In the genomic region with DNA sequence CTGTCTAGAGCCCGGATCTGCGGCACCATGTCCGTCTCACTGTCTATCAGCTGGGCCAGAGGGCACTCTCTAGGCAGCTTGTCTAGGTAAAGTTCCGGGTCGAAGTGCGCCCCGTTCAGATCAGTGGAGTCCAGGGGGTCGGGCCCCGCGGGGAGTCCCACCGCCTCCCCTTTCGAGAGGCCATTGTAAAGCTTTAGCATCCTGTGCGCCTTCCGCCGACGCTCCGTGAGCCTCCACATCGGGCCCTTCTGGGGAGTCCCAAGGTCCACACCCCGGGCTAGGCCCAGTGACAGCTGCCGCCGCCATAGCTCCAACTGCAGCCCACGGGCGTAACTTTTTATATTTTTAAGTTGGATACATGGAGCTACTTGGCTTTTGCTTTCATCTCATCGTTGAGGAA, we compare ENCODE assay signal across 17 cellular contexts. TPM values are rescaled to one million over a fixed set of nuclear protein-coding genes. Genes with fewer than 3 reads are reported as not detected.
"Had no signal": no experiment of that assay in that cellular context is flagged by ENCODE, and none has a peak within 500 bp of the region (broad histone marks: within the 10 kb centered on the region; RNA-seq: fewer than 3 reads in every experiment).

No MANE protein-coding gene starts in this region.

RNA-seq across cellular contexts. Expression of a gene that starts 50.5 kb away (rescaled TPM):
- total RNA-seq: kidney, left colon, left lobe of liver, lung microvascular endothelial cell, mammary epithelial cell, mesenteric fat pad, mononuclear cell, mucosa of descending colon had no signal
- polyA plus RNA-seq: immature natural killer cell, keratinocyte, liver, mammary epithelial cell had no signal

RNA-seq across cellular contexts. Expression of a gene that starts 53.6 kb away (rescaled TPM):
- total RNA-seq: hepatocyte, kidney epithelial cell, left cardiac atrium, left colon, left lobe of liver, liver, lower leg skin, lung microvascular endothelial cell, mammary epithelial cell, mesenteric fat pad, mesothelial cell of epicardium, mononuclear cell, mucosa of gallbladder had no signal
- polyA plus RNA-seq: hepatocyte, immature natural killer cell, keratinocyte, liver, mammary epithelial cell had no signal
